Comparison of ENCODE assay signal across 8 cellular contexts in the genomic region with DNA sequence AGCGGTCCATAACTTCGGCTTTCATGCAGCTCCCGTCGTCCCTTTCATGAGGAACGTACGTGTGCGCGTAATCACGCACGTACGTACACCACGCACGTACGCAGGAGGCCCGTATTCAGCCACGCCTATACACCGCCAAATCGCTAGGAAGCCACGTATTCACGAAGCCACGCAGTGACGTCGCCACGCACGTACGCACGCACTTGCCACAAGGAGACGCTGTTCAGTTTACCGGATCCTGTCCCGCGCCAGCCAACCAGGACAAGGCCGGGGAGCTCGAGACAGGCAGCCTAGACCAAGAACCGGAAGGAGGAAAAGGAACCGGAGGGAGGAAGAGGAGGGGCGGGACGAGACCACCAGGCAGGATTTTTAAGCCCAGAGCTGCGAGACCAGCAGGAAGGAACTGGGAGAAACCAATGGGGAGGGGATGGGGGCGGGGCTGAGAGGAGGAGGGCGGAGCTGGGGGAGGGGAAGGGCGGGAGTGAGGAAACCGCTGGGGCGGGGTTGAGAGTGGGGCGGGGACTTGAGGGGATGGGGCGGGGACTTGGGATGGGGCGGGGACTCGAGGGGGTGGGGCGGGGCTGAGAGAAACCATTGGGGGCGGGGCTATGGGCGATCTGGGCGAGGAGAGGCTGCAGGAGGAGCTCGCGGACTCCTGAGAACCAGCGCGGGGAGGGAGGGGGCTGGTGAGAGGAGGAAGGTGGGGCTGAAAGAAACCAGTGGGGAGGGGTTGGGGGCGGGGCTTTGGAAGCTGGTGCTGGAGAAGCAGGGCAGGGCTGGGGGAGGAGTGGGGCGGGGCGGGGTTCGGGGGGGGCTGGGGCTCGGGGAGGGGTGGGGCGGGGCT. TPM values are rescaled to one million over a fixed set of nuclear protein-coding genes. Genes with fewer than 3 reads are reported as not detected.
A peak's percentile ranks its signal among the peaks of the same experiment; 100 is the strongest.
DNase-seq lines count a peak whose midpoint lies in the region; ATAC-seq and FAIRE-seq lines count a peak whose summit lies in the region.

A gene (minus strand): TSS at position 65 of the 844 bp plus-strand sequence. CDS start 4,617 bp downstream, outside the sequence.

- H3K9me3 ChIP-seq in effector memory CD4-positive, alpha-beta T cell (ENCODE audit: control insufficient read depth, low read length): no peaks in the 10 kb centered on the region

- peaks cover 6% of the 10 kb centered on the region for H3K4me1 ChIP-seq in effector memory CD4-positive, alpha-beta T cell (ENCODE audit: control insufficient read depth, insufficient read depth, low read length, poor library complexity, severe bottlenecking)

- peak within 1 kb of the TSS; percentile 68 for H3K4me3 ChIP-seq in effector memory CD4-positive, alpha-beta T cell (ENCODE audit: insufficient read depth, low read depth, low read length, poor library complexity, severe bottlenecking)

- no peaks in the 10 kb centered on the region for H3K27me3 ChIP-seq in effector memory CD4-positive, alpha-beta T cell (replicated peaks; ENCODE audit: control insufficient read depth, insufficient read depth, low read length, poor library complexity, severe bottlenecking)

- ATAC-seq in GM21367 (IDR thresholded peaks at IDR 0.05; ENCODE audit: unreplicated experiment): peak; percentile 68

- H3K27ac ChIP-seq in effector memory CD4-positive, alpha-beta T cell (ENCODE audit: insufficient read depth, low read length, poor library complexity, severe bottlenecking): peak within 1 kb of the TSS; percentile 86

- FAIRE-seq in HTR-8/SVneo (lab: Jason Lieb, UNC): peak; percentile 58

- H3K36me3 ChIP-seq in effector memory CD4-positive, alpha-beta T cell (ENCODE audit: control insufficient read depth, insufficient read depth, low read length): no peaks in the 10 kb centered on the region

- peak; percentile 82 for DNase-seq in COLO829 (ENCODE audit: low spot score)
- DNase-seq in HTR-8/SVneo (ENCODE audit: insufficient read length, low spot score): peak; percentile 36
- peak; percentile 93 for DNase-seq in NOMO-1 treated with DMSO at 0.1 percent for 48 hours (lab: John Stamatoyannopoulos, UW; ENCODE audit: unreplicated experiment)
- peak; percentile 79 to 88 for DNase-seq in activated CD8-positive, alpha-beta memory T cell treated with anti-CD3 and anti-CD28 coated beads for 4 hours (ENCODE audit: low read depth in 2 of 2)
- DNase-seq in effector memory CD4-positive, alpha-beta T cell: peak; percentile 89 to 91 (median 89)
- DNase-seq in lung microvascular endothelial cell (ENCODE audit: low read depth in 2 of 2): peak; percentile 99
- peak; percentile 76 to 88 (median 85) for DNase-seq in stimulated activated CD4-positive, alpha-beta T cell treated with anti-CD3 and anti-CD28 coated beads, TNF-alpha, amount 100 ng/mL, for 48 hours (ENCODE audit: low read depth in 3 of 3)

RNA-seq across cellular contexts. Expression of the gene that starts here (rescaled TPM):
- 15.0 and 18.3 TPM in 2 replicates for total RNA-seq in lung microvascular endothelial cell

Comparison
In these comparisons a context has a peak if more than half of its experiments do, and no peak if none do; other contexts are left out.
1. Peak in every context shown above with its lines: DNase-seq, ATAC-seq, H3K4me3 ChIP-seq and H3K27ac ChIP-seq.
2. DNase-seq: peak in every context shown above with its lines; median percentile 99 in lung microvascular endothelial cell; 93 in NOMO-1 treated with DMSO at 0.1 percent for 48 hours; 89 in effector memory CD4-positive, alpha-beta T cell; 85 in stimulated activated CD4-positive, alpha-beta T cell treated with anti-CD3 and anti-CD28 coated beads, TNF-alpha, amount 100 ng/mL, for 48 hours; 84 in activated CD8-positive, alpha-beta memory T cell treated with anti-CD3 and anti-CD28 coated beads for 4 hours; 82 in COLO829; 36 in HTR-8/SVneo.